9 cellular contexts compared by ENCODE assay signal in the genomic region with DNA sequence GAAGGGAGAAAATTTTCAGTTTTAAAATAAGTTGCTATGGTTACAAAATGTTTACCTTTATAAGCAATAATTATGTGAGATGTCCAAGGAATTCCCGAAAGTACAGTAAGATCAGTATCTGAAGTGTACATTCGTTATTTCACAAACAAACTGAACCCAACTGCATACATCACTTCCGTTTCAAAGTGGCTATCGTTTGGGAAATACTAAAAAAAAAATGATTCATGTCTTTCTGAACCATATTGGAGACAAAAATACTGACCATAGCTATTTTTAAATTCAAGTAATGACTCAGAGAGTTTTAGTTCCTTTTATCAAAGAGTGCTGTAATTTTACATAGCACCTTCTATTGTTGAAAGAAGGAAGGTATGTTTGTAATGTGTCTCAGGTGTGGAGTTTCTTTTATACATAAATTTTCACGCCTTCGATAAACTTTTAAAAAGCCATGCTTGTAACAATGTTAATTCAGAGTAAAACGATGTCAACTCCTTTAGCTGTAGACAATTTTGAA. TPM values are rescaled to one million over a fixed set of nuclear protein-coding genes. Genes with fewer than 3 reads are reported as not detected.
DNase-seq lines count a peak whose midpoint lies in the region; ATAC-seq and TF ChIP-seq lines count a peak whose summit lies in the region.
"Had no signal": no experiment of that assay in that cellular context is flagged by ENCODE, and none has a peak within 500 bp of the region (broad histone marks: within the 10 kb centered on the region; RNA-seq: fewer than 3 reads in every experiment).

No MANE protein-coding gene starts in this region.

- no peaks in the 10 kb centered on the region for H3K36me3 ChIP-seq in breast epithelium

- H3K27ac Mint-ChIP-seq in MCF 10A (ENCODE audit: low read depth, unreplicated experiment): peak overlapping the region; percentile 81

- TF ChIP-seq CTCF in MCF 10A (IDR thresholded peaks at IDR 0.05; ENCODE audit: unreplicated experiment) (no peak), breast epithelium (IDR thresholded peaks at IDR 0.05) (no peak)

- BruUV-seq in MCF 10A (replicated peaks; lab: Mats Ljungman, UMichigan): no TSS peak

- H3K4me3 Mint-ChIP-seq in MCF 10A (ENCODE audit: unreplicated experiment): no peak overlapping the region

- H3K9me3 ChIP-seq in breast epithelium: no peaks in the 10 kb centered on the region

- peaks cover 23% of the 10 kb centered on the region for H3K4me1 Mint-ChIP-seq in MCF 10A (ENCODE audit: insufficient read depth, unreplicated experiment)

- no peaks in the 10 kb centered on the region for H3K9me3 Mint-ChIP-seq in MCF 10A (ENCODE audit: unreplicated experiment)

- DNase-seq in MCF 10A (ENCODE audit: unreplicated experiment): peak; percentile 75
- DNase-seq in breast epithelium (ENCODE audit: low spot score in 2 of 2): no peak
- DNase-seq in SIG-M5 treated with dmso at 0.1 percent for 504 hours (lab: John Stamatoyannopoulos, UW; ENCODE audit: unreplicated experiment): peak; percentile 93
- DNase-seq in kidney tubule cell (ENCODE audit: low spot score): peak; percentile 5
- no peak for DNase-seq in iPS-NIHi7 (ENCODE audit: extremely low spot score)
- no peak for DNase-seq in medulla oblongata (ENCODE audit: extremely low spot score)
- no peak for DNase-seq in activated CD4-positive, alpha-beta T cell treated with anti-CD3 and anti-CD28 coated beads, Interleukin-2, amount 50 U/mL, for 48 hours
- DNase-seq: DND-41 had no signal

- H3K4me3 ChIP-seq in breast epithelium: no peak overlapping the region

- TF ChIP-seq POLR2A in breast epithelium (IDR thresholded peaks at IDR 0.05): no peak

- CTCF ChIA-PET in MCF 10A (lab: Yijun Ruan, JAX): interaction anchor here (0.5 to 1.1 kb wide), 9 partner anchors 9 to 745 kb away, joined by 3 to 5 read pairs (median 3); no protein-coding TSS in a partner anchor

- no peaks in the 10 kb centered on the region for H3K27me3 Mint-ChIP-seq in MCF 10A (ENCODE audit: insufficient read depth, unreplicated experiment)

- H3K4me1 ChIP-seq in breast epithelium: no peaks in the 10 kb centered on the region

- ATAC-seq in HG03045 (IDR thresholded peaks at IDR 0.05; ENCODE audit: unreplicated experiment): peak; percentile 81

- intact Hi-C loops in MCF 10A (cut with micrococcal nuclease): no loop called here
- intact Hi-C loops in breast epithelium (cut with DNase I; ENCODE audit: low total_unique reads): no loop called here

- H3K36me3 Mint-ChIP-seq in MCF 10A (ENCODE audit: insufficient read depth, unreplicated experiment): no peaks in the 10 kb centered on the region

- peak overlapping the region in 1 of 2 donors; percentile 16 for H3K27ac ChIP-seq in breast epithelium

- POLR2A ChIA-PET in MCF 10A (lab: Yijun Ruan, JAX): interaction anchor here (0.8 to 3.2 kb wide), 9 partner anchors 9 to 600 kb away, joined by 3 to 24 read pairs (median 5); a partner anchor contains a TSS

- no peaks in the 10 kb centered on the region for H3K27me3 ChIP-seq in breast epithelium

RNA-seq across cellular contexts. Expression of a gene that starts 8.0 kb away (rescaled TPM):
- total RNA-seq in MCF 10A (2022) (71.7 and 79.0 TPM in 2 replicates), breast epithelium (10 to 100 TPM; 80.8 to 99.2 (median 89.8) TPM)

Comparison
In these comparisons a context has a peak if more than half of its experiments do, and no peak if none do; other contexts are left out.
1. DNase-seq: peak in MCF 10A (single experiment), SIG-M5 treated with dmso at 0.1 percent for 504 hours (single experiment) and kidney tubule cell (single experiment); none in breast epithelium (0 of 2), iPS-NIHi7 (single experiment), medulla oblongata (single experiment) and activated CD4-positive, alpha-beta T cell treated with anti-CD3 and anti-CD28 coated beads, Interleukin-2, amount 50 U/mL, for 48 hours (0 of 2).